12 cellular contexts compared by ENCODE assay signal in genomic region chr5:83026930-83027687, GRCh38. TPM values are rescaled to one million over a fixed set of nuclear protein-coding genes. Genes with fewer than 3 reads are reported as not detected.
DNase-seq lines count a peak whose midpoint lies in the region; ATAC-seq and TF ChIP-seq lines count a peak whose summit lies in the region.
"Had no signal": no experiment of that assay in that cellular context is flagged by ENCODE, and none has a peak within 500 bp of the region (broad histone marks: within the 10 kb centered on the region; RNA-seq: fewer than 3 reads in every experiment).

No MANE protein-coding gene starts in this region.

- H3K4me3 ChIP-seq in BE2C (ENCODE audit: low read depth, low read length): no peak overlapping the region
- H3K4me3 ChIP-seq: esophagus muscularis mucosa, sigmoid colon, upper lobe of left lung had no signal

- no peaks in the 10 kb centered on the region for H3K27me3 ChIP-seq in BE2C
- H3K27me3 ChIP-seq: esophagus muscularis mucosa, sigmoid colon, upper lobe of left lung had no signal

- H3K4me3 Mint-ChIP-seq in naive B cell: peak overlapping the region in 7 of 8 donors; percentile 10 to 85 (median 64)

- TF ChIP-seq CTCF in BE2C (IDR thresholded peaks at IDR 0.05; ENCODE audit: low read depth, low read length): no peak

- DNase-seq in NOMO-1 treated with dmso at 0.1 percent for 144 hours (lab: John Stamatoyannopoulos, UW; ENCODE audit: unreplicated experiment) (peak; percentile 32), naive B cell (peak; percentile 35), NCI-H1105 (lab: John Stamatoyannopoulos, UW) (no peak), NCI-H524 treated with DMSO at 0.1 percent for 48 hours (lab: John Stamatoyannopoulos, UW) (no peak), EL (no peak), BE2C (no peak)
- DNase-seq: NCI-H774, sigmoid colon, upper lobe of left lung had no signal

- ATAC-seq in GM19043 (IDR thresholded peaks at IDR 0.05; ENCODE audit: low read depth, unreplicated experiment) (peak; percentile 80), HG02885 (IDR thresholded peaks at IDR 0.05; ENCODE audit: poor library complexity, unreplicated experiment) (peak; percentile 76), naive B cell (ENCODE audit: low read depth in 2 of 2) (peak; percentile 95 to 96)

- no peaks in the 10 kb centered on the region for H3K36me3 ChIP-seq in BE2C
- H3K36me3 ChIP-seq: esophagus muscularis mucosa, sigmoid colon, upper lobe of left lung had no signal

- peak overlapping the region in 4 of 6 donors; percentile 1 to 90 (median 67) for H3K27ac Mint-ChIP-seq in naive B cell

- H3K36me3 Mint-ChIP-seq in naive B cell: no peaks in the 10 kb centered on the region

- H3K27me3 Mint-ChIP-seq in naive B cell: no peaks in the 10 kb centered on the region

- H3K9me3 Mint-ChIP-seq in naive B cell: no peaks in the 10 kb centered on the region

- no peaks in the 10 kb centered on the region; the same call in 1 of the 2 replicates for H3K9me3 ChIP-seq in BE2C
- H3K9me3 ChIP-seq: esophagus muscularis mucosa, sigmoid colon, upper lobe of left lung had no signal

- H3K4me1 Mint-ChIP-seq in naive B cell: peaks cover 12 to 24% (median 16%) of the 10 kb centered on the region in 3 donors

- no peaks in the 10 kb centered on the region for H3K4me1 ChIP-seq in BE2C
- H3K4me1 ChIP-seq: esophagus muscularis mucosa, sigmoid colon, upper lobe of left lung had no signal

RNA-seq across cellular contexts. Expression of gene TMEM167A, which starts 50.1 kb away (rescaled TPM):
- 10 to 100 TPM; 50.8 to 88.1 (median 60.9) TPM for polyA plus RNA-seq in naive B cell (ENCODE audit: low read depth in 6 of 6)
- polyA plus RNA-seq in BE2C (2012; ENCODE audit: insufficient read depth, insufficient read length, low read depth): 55.6 TPM

RNA-seq across cellular contexts. Expression of gene XRCC4, which starts 50.2 kb away (rescaled TPM):
- polyA plus RNA-seq in naive B cell (ENCODE audit: low read depth in 6 of 6): 1 to 10 TPM; 7.8 to 9.9 (median 9.3) TPM
- polyA plus RNA-seq in BE2C (2012; ENCODE audit: insufficient read depth, insufficient read length, low read depth): 3.0 TPM

Comparison
In these comparisons a context has a peak if more than half of its experiments do, and no peak if none do; other contexts are left out.
1. DNase-seq: peak in NOMO-1 treated with dmso at 0.1 percent for 144 hours (single experiment) and naive B cell (single experiment); none in NCI-H1105 (single experiment), NCI-H524 treated with DMSO at 0.1 percent for 48 hours (single experiment), EL (single experiment) and BE2C (single experiment).
2. Peak in every context shown above with its lines, with median percentiles within 50 percentile points of each other: ATAC-seq.